ENCODE assay signal across 23 cellular contexts in genomic region chr14:68934034-68934433, GRCh38. TPM values are rescaled to one million over a fixed set of nuclear protein-coding genes. Genes with fewer than 3 reads are reported as not detected.
DNase-seq lines count a peak whose midpoint lies in the region; ATAC-seq, FAIRE-seq and TF ChIP-seq lines count a peak whose summit lies in the region.
"Had no signal": no experiment of that assay in that cellular context is flagged by ENCODE, and none has a peak within 500 bp of the region (broad histone marks: within the 10 kb centered on the region; RNA-seq: fewer than 3 reads in every experiment).

No MANE protein-coding gene starts in this region.

- no peaks in the 10 kb centered on the region for H3K9me3 ChIP-seq in naive thymus-derived CD4-positive, alpha-beta T cell (ENCODE audit: control insufficient read depth in 2 of 3, low read length in 3 of 3)
- H3K9me3 ChIP-seq in tibial artery: no peaks in the 10 kb centered on the region
- no peaks in the 10 kb centered on the region for H3K9me3 ChIP-seq in heart right ventricle
- H3K9me3 ChIP-seq: A549, SJSA1, thyroid gland had no signal

- H3K27ac ChIP-seq in naive thymus-derived CD4-positive, alpha-beta T cell (ENCODE audit: low read depth, low read length): no peak overlapping the region
- H3K27ac ChIP-seq in tibial artery (peak overlapping the region; percentile 97 to 100), heart right ventricle (peak overlapping the region in 5 of 10 donors; percentile 41 to 94 (median 92))
- H3K27ac ChIP-seq: C4-2B, SJSA1, thyroid gland had no signal

- H3K9me3 Mint-ChIP-seq in activated T-cell treated with anti-CD3 and anti-CD28 coated beads, Interleukin-2, amount 50 U/mL, for 72 hours: no peaks in the 10 kb centered on the region
- no peaks in the 10 kb centered on the region for H3K9me3 Mint-ChIP-seq in naive thymus-derived CD4-positive, alpha-beta T cell
- H3K9me3 Mint-ChIP-seq in mesothelial cell of epicardium: no peaks in the 10 kb centered on the region

- CTCF ChIA-PET in naive thymus-derived CD4-positive, alpha-beta T cell (lab: Charles Lee): no interaction called here

- H3K4me3 ChIP-seq in bronchial epithelial cell (ENCODE audit: low read depth, low read length) (no peak overlapping the region), tibial artery (no peak overlapping the region), heart right ventricle (no peak overlapping the region)
- no peak overlapping the region for H3K4me3 ChIP-seq in naive thymus-derived CD4-positive, alpha-beta T cell (ENCODE audit: low read length)
- H3K4me3 ChIP-seq: A549, K562, lung, SJSA1, thyroid gland had no signal

- H3K27me3 ChIP-seq in bronchial epithelial cell (ENCODE audit: control insufficient read depth, insufficient read depth, low read length) (no peaks in the 10 kb centered on the region), tibial artery (no peaks in the 10 kb centered on the region), heart right ventricle (no peaks in the 10 kb centered on the region)
- no peaks in the 10 kb centered on the region for H3K27me3 ChIP-seq in naive thymus-derived CD4-positive, alpha-beta T cell (ENCODE audit: control insufficient read depth in 2 of 2, insufficient read depth in 2 of 2, low read length in 2 of 2)
- H3K27me3 ChIP-seq: SJSA1, thyroid gland had no signal

- no peak for ATAC-seq in activated T-cell treated with anti-CD3 and anti-CD28 coated beads, Interleukin-2, amount 50 U/mL, for 72 hours (replicated peaks in 1 of 2)
- ATAC-seq in naive thymus-derived CD4-positive, alpha-beta T cell: no peak
- no peak for ATAC-seq in heart right ventricle
- no peak for ATAC-seq in HG03196 (IDR thresholded peaks at IDR 0.05; ENCODE audit: unreplicated experiment)
- ATAC-seq: A549, K562 had no signal

- H3K27ac Mint-ChIP-seq in activated T-cell treated with anti-CD3 and anti-CD28 coated beads, Interleukin-2, amount 50 U/mL, for 72 hours: peak overlapping the region; percentile 86
- peak overlapping the region in 6 of 9 donors; percentile 51 to 86 (median 74) for H3K27ac Mint-ChIP-seq in naive thymus-derived CD4-positive, alpha-beta T cell
- H3K27ac Mint-ChIP-seq in mesothelial cell of epicardium: no peak overlapping the region

- POLR2A ChIA-PET in naive thymus-derived CD4-positive, alpha-beta T cell (lab: Charles Lee): no interaction called here

- no peak overlapping the region for H3K4me3 Mint-ChIP-seq in activated T-cell treated with anti-CD3 and anti-CD28 coated beads, Interleukin-2, amount 50 U/mL, for 72 hours
- H3K4me3 Mint-ChIP-seq in naive thymus-derived CD4-positive, alpha-beta T cell: peak overlapping the region in 4 of 10 donors; percentile 15 to 51 (median 18)
- no peak overlapping the region for H3K4me3 Mint-ChIP-seq in mesothelial cell of epicardium

- intact Hi-C loops in naive thymus-derived CD4-positive, alpha-beta T cell (cut with micrococcal nuclease): no loop called here
- intact Hi-C loops in tibial artery (cut with DNase I; ENCODE audit: low total_unique reads) (no loop called here), heart right ventricle (cut with DNase I) (no loop called here)

- FAIRE-seq in bronchial epithelial cell (lab: Jason Lieb, UNC): peak; percentile 7
- FAIRE-seq: A549, colon, H1, K562 had no signal

- no peak for DNase-seq in activated T-cell treated with anti-CD3 and anti-CD28 coated beads, Interleukin-2, amount 50 U/mL, for 72 hours
- no peak for DNase-seq in activated T-cell treated with anti-CD3 and anti-CD28 coated beads, Interleukin-2, amount 50 U/mL, for 1 hour
- DNase-seq in bronchial epithelial cell (ENCODE audit: low read depth) (no peak), tibial artery (no peak), mesothelial cell of epicardium (ENCODE audit: low spot score in 2 of 2, unreplicated experiment in 2 of 2) (no peak), heart right ventricle (no peak)
- no peak for DNase-seq in naive thymus-derived CD4-positive, alpha-beta T cell
- DNase-seq: activated effector memory CD4-positive, alpha-beta T cell treated with anti-CD3 and anti-CD28 coated beads, Interleukin-2, amount 50 U/mL, for 16 hours; aorta; NCI-H2081 treated with DMSO at 0.1 percent for 48 hours; NCI-H526; occipital lobe; stimulated activated CD4-positive, alpha-beta T cell treated with anti-CD3 and anti-CD28 coated beads, Interleukin-4, amount 100 ng/mL, for 4 hours; stimulated activated CD8-positive, alpha-beta memory T cell treated with anti-CD3 and anti-CD28 coated beads, Interleukin-4, amount 100 ng/mL, for 48 hours; thyroid gland had no signal

- peaks cover 0 to 76% of the 10 kb centered on the region in 2 donors for H3K4me1 ChIP-seq in naive thymus-derived CD4-positive, alpha-beta T cell (ENCODE audit: control insufficient read depth in 2 of 2, insufficient read depth in 2 of 2, low read length in 2 of 2)
- H3K4me1 ChIP-seq in tibial artery (peaks cover 3 to 100% (median 91%) of the 10 kb centered on the region in 4 donors), heart right ventricle (peaks cover 38 to 100% (median 68%) of the 10 kb centered on the region in 9 donors)

- no peaks in the 10 kb centered on the region for H3K27me3 Mint-ChIP-seq in activated T-cell treated with anti-CD3 and anti-CD28 coated beads, Interleukin-2, amount 50 U/mL, for 72 hours (ENCODE audit: low read depth)
- H3K27me3 Mint-ChIP-seq in naive thymus-derived CD4-positive, alpha-beta T cell: no peaks in the 10 kb centered on the region
- no peaks in the 10 kb centered on the region for H3K27me3 Mint-ChIP-seq in mesothelial cell of epicardium (ENCODE audit: low read depth)

- H3K36me3 ChIP-seq in bronchial epithelial cell (ENCODE audit: control insufficient read depth, insufficient read depth, low read length) (peaks cover 6% of the 10 kb centered on the region), tibial artery (no peaks in the 10 kb centered on the region), heart right ventricle (peaks cover 0 to 23% (median 0%) of the 10 kb centered on the region in 9 donors)
- no peaks in the 10 kb centered on the region for H3K36me3 ChIP-seq in naive thymus-derived CD4-positive, alpha-beta T cell (ENCODE audit: control insufficient read depth in 2 of 3, insufficient read depth in 3 of 3, low read length in 3 of 3)
- H3K36me3 ChIP-seq: thyroid gland had no signal

- TF ChIP-seq CTCF in bronchial epithelial cell (IDR thresholded peaks at IDR 0.05; ENCODE audit: insufficient read depth, low read length, severe bottlenecking) (no peak), tibial artery (IDR thresholded peaks at IDR 0.05) (no peak), mesothelial cell of epicardium (IDR thresholded peaks at IDR 0.05; ENCODE audit: unreplicated experiment) (no peak), heart right ventricle (IDR thresholded peaks at IDR 0.05) (no peak)

- peaks cover 67% of the 10 kb centered on the region for H3K4me1 Mint-ChIP-seq in activated T-cell treated with anti-CD3 and anti-CD28 coated beads, Interleukin-2, amount 50 U/mL, for 72 hours (ENCODE audit: low read depth)
- H3K4me1 Mint-ChIP-seq in naive thymus-derived CD4-positive, alpha-beta T cell: peaks cover 20 to 99% (median 90%) of the 10 kb centered on the region in 7 donors
- H3K4me1 Mint-ChIP-seq in mesothelial cell of epicardium: peaks cover 28% of the 10 kb centered on the region

- peaks cover 0 to 2% of the 10 kb centered on the region in 2 donors for H3K36me3 Mint-ChIP-seq in activated T-cell treated with anti-CD3 and anti-CD28 coated beads, Interleukin-2, amount 50 U/mL, for 72 hours (ENCODE audit: insufficient read depth in 2 of 2)
- H3K36me3 Mint-ChIP-seq in naive thymus-derived CD4-positive, alpha-beta T cell: peaks cover 0 to 24% (median 0%) of the 10 kb centered on the region in 5 donors
- H3K36me3 Mint-ChIP-seq in mesothelial cell of epicardium: no peaks in the 10 kb centered on the region

- WGBS in heart right ventricle, 2 donors: 89 to 99% methylated on average over 9 of the region's 9 CpGs

RNA-seq across cellular contexts. Expression of gene ACTN1, which starts 45.1 kb away (rescaled TPM):
- total RNA-seq in activated T-cell treated with anti-CD3 and anti-CD28 coated beads, Interleukin-2, amount 50 U/mL, for 72 hours: 10 to 100 TPM; 42.6 to 50.7 TPM
- total RNA-seq in bronchial epithelial cell: 118 and 165 TPM in 2 replicates
- 100 to 1,000 TPM in 4 of 5 experiments, 10 to 100 TPM in 1; 41.3 to 249 (median 227) TPM for total RNA-seq in naive thymus-derived CD4-positive, alpha-beta T cell
- 100 to 1,000 TPM; 188 to 390 TPM for polyA plus RNA-seq in naive thymus-derived CD4-positive, alpha-beta T cell
- 155 to 166 TPM (median 163 TPM) in 3 replicates for total RNA-seq in mesothelial cell of epicardium
- total RNA-seq in heart right ventricle: 100 to 1,000 TPM in 6 of 10 donors, 10 to 100 TPM in 4; 82.5 to 235 (median 112) TPM
- 100 to 1,000 TPM in 1 of 2 donors, 10 to 100 TPM in 1; 67.2 to 104 TPM for polyA plus RNA-seq in heart right ventricle
